ENCODE assay signal across 24 cellular contexts in genomic region chr13:40632915-40633314, GRCh38. TPM values are rescaled to one million over a fixed set of nuclear protein-coding genes. Genes with fewer than 3 reads are reported as not detected.
DNase-seq lines count a peak whose midpoint lies in the region; ATAC-seq, FAIRE-seq and TF ChIP-seq lines count a peak whose summit lies in the region.
"Had no signal": no experiment of that assay in that cellular context is flagged by ENCODE, and none has a peak within 500 bp of the region (broad histone marks: within the 10 kb centered on the region; RNA-seq: fewer than 3 reads in every experiment).

No MANE protein-coding gene starts in this region.

- no peak for ATAC-seq in activated CD8-positive, alpha-beta T cell treated with anti-CD3 and anti-CD28 coated beads for 36 hours
- ATAC-seq in activated CD8-positive, alpha-beta T cell treated with anti-CD3 and anti-CD28 coated beads, Interleukin-2, amount 10 ng/mL, durations not matched to agents 7 days and 5 days: no peak
- ATAC-seq in CD4-positive, CD25-positive, alpha-beta regulatory T cell (ENCODE audit: low read depth in 2 of 2): no peak
- ATAC-seq in central memory CD8-positive, alpha-beta T cell (replicated peaks; ENCODE audit: extremely low read depth, poor library complexity, severe bottlenecking): no peak
- no peak for ATAC-seq in GM21367 (IDR thresholded peaks at IDR 0.05; ENCODE audit: unreplicated experiment)
- ATAC-seq in left ventricle myocardium superior: no peak
- ATAC-seq: GM12878, HCT116 had no signal

- H3K36me3 Mint-ChIP-seq in activated CD8-positive, alpha-beta T cell treated with anti-CD3 and anti-CD28 coated beads for 36 hours (ENCODE audit: low read depth): peaks cover 43% of the 10 kb centered on the region
- peaks cover 37% of the 10 kb centered on the region for H3K36me3 Mint-ChIP-seq in activated CD8-positive, alpha-beta T cell treated with anti-CD3 and anti-CD28 coated beads, Interleukin-2, amount 10 ng/mL, durations not matched to agents 7 days and 5 days (ENCODE audit: low read depth)
- H3K36me3 Mint-ChIP-seq in CD4-positive, CD25-positive, alpha-beta regulatory T cell: peaks cover 16% of the 10 kb centered on the region
- H3K36me3 Mint-ChIP-seq in central memory CD8-positive, alpha-beta T cell (ENCODE audit: insufficient read depth): peaks cover 16% of the 10 kb centered on the region

- no peaks in the 10 kb centered on the region for H3K36me3 ChIP-seq in CD4-positive, CD25-positive, alpha-beta regulatory T cell (ENCODE audit: control insufficient read depth, insufficient read depth, low read length)

- H3K27me3 ChIP-seq in CD4-positive, CD25-positive, alpha-beta regulatory T cell (ENCODE audit: control insufficient read depth, insufficient read depth, low read length): no peaks in the 10 kb centered on the region

- CTCF ChIA-PET in activated CD8-positive, alpha-beta T cell treated with anti-CD3 and anti-CD28 coated beads for 36 hours (lab: Charles Lee): interaction anchor here (1.4 kb wide), 1 partner anchor 8 kb away, joined by 3 read pairs; no protein-coding TSS in a partner anchor
- CTCF ChIA-PET in activated CD8-positive, alpha-beta T cell treated with anti-CD3 and anti-CD28 coated beads, Interleukin-2, amount 10 ng/mL, durations not matched to agents 7 days and 5 days (lab: Charles Lee): no interaction called here

- peaks cover 90% of the 10 kb centered on the region for H3K4me1 ChIP-seq in CD4-positive, CD25-positive, alpha-beta regulatory T cell (ENCODE audit: control insufficient read depth, insufficient read depth, low read length, poor library complexity, severe bottlenecking)

- no peak overlapping the region for H3K27ac ChIP-seq in CD4-positive, CD25-positive, alpha-beta regulatory T cell (ENCODE audit: insufficient read depth, low read length, poor library complexity, severe bottlenecking)
- H3K27ac ChIP-seq: C4-2B, HL-60, RWPE1 had no signal

- no peak for DNase-seq in activated CD8-positive, alpha-beta T cell treated with anti-CD3 and anti-CD28 coated beads for 36 hours
- no peak for DNase-seq in activated CD8-positive, alpha-beta T cell treated with anti-CD3 and anti-CD28 coated beads, Interleukin-2, amount 10 ng/mL, durations not matched to agents 7 days and 5 days
- DNase-seq in CD4-positive, CD25-positive, alpha-beta regulatory T cell: no peak
- DNase-seq in GM18507 (ENCODE audit: extremely low spot score, insufficient read length, low read depth) (no peak), left ventricle myocardium superior (no peak), NCI-H226 (no peak)
- DNase-seq in central memory CD8-positive, alpha-beta T cell (ENCODE audit: low spot score in 2 of 2): no peak
- DNase-seq: AML-193, KBM-7, MM.1S, NCI-H1048, NCI-H1436, NCI-H187 treated with DMSO at 0.1 percent for 48 hours, NCI-H2227 treated with DMSO at 0.1 percent for 48 hours, NCI-H510A treated with DMSO at 0.1 percent for 48 hours, NCI-H748 treated with DMSO at 0.1 percent for 48 hours, SHP77 treated with DMSO at 0.1 percent for 48 hours had no signal

- peaks cover 78% of the 10 kb centered on the region for H3K4me1 Mint-ChIP-seq in activated CD8-positive, alpha-beta T cell treated with anti-CD3 and anti-CD28 coated beads for 36 hours (ENCODE audit: low read depth)
- H3K4me1 Mint-ChIP-seq in activated CD8-positive, alpha-beta T cell treated with anti-CD3 and anti-CD28 coated beads, Interleukin-2, amount 10 ng/mL, durations not matched to agents 7 days and 5 days (ENCODE audit: low read depth): peaks cover 62% of the 10 kb centered on the region
- H3K4me1 Mint-ChIP-seq in CD4-positive, CD25-positive, alpha-beta regulatory T cell: peaks cover 50 to 96% (median 81%) of the 10 kb centered on the region in 4 donors
- H3K4me1 Mint-ChIP-seq in central memory CD8-positive, alpha-beta T cell: peaks cover 66% of the 10 kb centered on the region

- POLR2A ChIA-PET in activated CD8-positive, alpha-beta T cell treated with anti-CD3 and anti-CD28 coated beads for 36 hours (lab: Charles Lee): no interaction called here
- POLR2A ChIA-PET in activated CD8-positive, alpha-beta T cell treated with anti-CD3 and anti-CD28 coated beads, Interleukin-2, amount 10 ng/mL, durations not matched to agents 7 days and 5 days (lab: Charles Lee): interaction anchor here (1.1 kb wide), 1 partner anchor 31 kb away, joined by 4 read pairs; no protein-coding TSS in a partner anchor

- H3K9me3 ChIP-seq in CD4-positive, CD25-positive, alpha-beta regulatory T cell (ENCODE audit: control insufficient read depth in 2 of 2, low read length in 2 of 2): no peaks in the 10 kb centered on the region

- no peak overlapping the region for H3K4me3 Mint-ChIP-seq in activated CD8-positive, alpha-beta T cell treated with anti-CD3 and anti-CD28 coated beads for 36 hours
- H3K4me3 Mint-ChIP-seq in activated CD8-positive, alpha-beta T cell treated with anti-CD3 and anti-CD28 coated beads, Interleukin-2, amount 10 ng/mL, durations not matched to agents 7 days and 5 days: no peak overlapping the region
- peak overlapping the region; percentile 8 to 75 (median 58) for H3K4me3 Mint-ChIP-seq in CD4-positive, CD25-positive, alpha-beta regulatory T cell
- H3K4me3 Mint-ChIP-seq in central memory CD8-positive, alpha-beta T cell: no peak overlapping the region

- intact Hi-C loops in activated CD8-positive, alpha-beta T cell treated with anti-CD3 and anti-CD28 coated beads for 36 hours (cut with micrococcal nuclease): no loop called here
- intact Hi-C loops in left ventricle myocardium superior (cut with micrococcal nuclease): no loop called here

- H3K9me3 Mint-ChIP-seq in activated CD8-positive, alpha-beta T cell treated with anti-CD3 and anti-CD28 coated beads for 36 hours: peaks cover 2% of the 10 kb centered on the region
- no peaks in the 10 kb centered on the region for H3K9me3 Mint-ChIP-seq in activated CD8-positive, alpha-beta T cell treated with anti-CD3 and anti-CD28 coated beads, Interleukin-2, amount 10 ng/mL, durations not matched to agents 7 days and 5 days (ENCODE audit: insufficient read depth)
- peaks cover 0 to 2% (median 0%) of the 10 kb centered on the region in 7 donors for H3K9me3 Mint-ChIP-seq in CD4-positive, CD25-positive, alpha-beta regulatory T cell
- no peaks in the 10 kb centered on the region for H3K9me3 Mint-ChIP-seq in central memory CD8-positive, alpha-beta T cell

- H3K27ac Mint-ChIP-seq in activated CD8-positive, alpha-beta T cell treated with anti-CD3 and anti-CD28 coated beads for 36 hours: peak overlapping the region; percentile 16
- H3K27ac Mint-ChIP-seq in activated CD8-positive, alpha-beta T cell treated with anti-CD3 and anti-CD28 coated beads, Interleukin-2, amount 10 ng/mL, durations not matched to agents 7 days and 5 days: no peak overlapping the region
- H3K27ac Mint-ChIP-seq in CD4-positive, CD25-positive, alpha-beta regulatory T cell: peak overlapping the region; percentile 22 to 90 (median 45)
- peak overlapping the region; percentile 45 for H3K27ac Mint-ChIP-seq in central memory CD8-positive, alpha-beta T cell (ENCODE audit: low read depth)

- H3K27me3 Mint-ChIP-seq in activated CD8-positive, alpha-beta T cell treated with anti-CD3 and anti-CD28 coated beads for 36 hours: no peaks in the 10 kb centered on the region
- no peaks in the 10 kb centered on the region for H3K27me3 Mint-ChIP-seq in activated CD8-positive, alpha-beta T cell treated with anti-CD3 and anti-CD28 coated beads, Interleukin-2, amount 10 ng/mL, durations not matched to agents 7 days and 5 days (ENCODE audit: low read depth)
- no peaks in the 10 kb centered on the region for H3K27me3 Mint-ChIP-seq in CD4-positive, CD25-positive, alpha-beta regulatory T cell
- H3K27me3 Mint-ChIP-seq in central memory CD8-positive, alpha-beta T cell: no peaks in the 10 kb centered on the region

- peak overlapping the region; percentile 42 for H3K4me3 ChIP-seq in CD4-positive, CD25-positive, alpha-beta regulatory T cell (ENCODE audit: low read depth, low read length)
- H3K4me3 ChIP-seq: GM12878 had no signal

- TF ChIP-seq CTCF in activated CD8-positive, alpha-beta T cell treated with anti-CD3 and anti-CD28 coated beads for 36 hours (IDR thresholded peaks at IDR 0.05): no peak

- peak; percentile 63 for FAIRE-seq in GM18507 (lab: Jason Lieb, UNC)
- FAIRE-seq: GM12878, H1 had no signal

RNA-seq across cellular contexts. Expression of gene FOXO1, which starts 33.5 kb away (rescaled TPM):
- 10 to 100 TPM; 30.6 to 30.8 TPM for total RNA-seq in activated CD8-positive, alpha-beta T cell treated with anti-CD3 and anti-CD28 coated beads for 36 hours
- total RNA-seq in activated CD8-positive, alpha-beta T cell treated with anti-CD3 and anti-CD28 coated beads, Interleukin-2, amount 10 ng/mL, durations not matched to agents 7 days and 5 days: 10 to 100 TPM; 23.1 to 24.0 TPM
- 119 TPM for total RNA-seq in CD4-positive, CD25-positive, alpha-beta regulatory T cell
- 100 to 1,000 TPM in 1 of 4 donors, 10 to 100 TPM in 3; 45.5 to 115 (median 65.4) TPM for polyA plus RNA-seq in CD4-positive, CD25-positive, alpha-beta regulatory T cell
- total RNA-seq in left ventricle myocardium superior: 14.7 TPM

Comparison
In these comparisons a context has a peak if more than half of its experiments do, and no peak if none do; other contexts are left out.
1. H3K4me3 Mint-ChIP-seq: peak in CD4-positive, CD25-positive, alpha-beta regulatory T cell (4 of 4); none in activated CD8-positive, alpha-beta T cell treated with anti-CD3 and anti-CD28 coated beads for 36 hours (single experiment), activated CD8-positive, alpha-beta T cell treated with anti-CD3 and anti-CD28 coated beads, Interleukin-2, amount 10 ng/mL, durations not matched to agents 7 days and 5 days (single experiment) and central memory CD8-positive, alpha-beta T cell (single experiment).